In genomic region chr13:111903143-111903542, GRCh38 we compare ENCODE assay signal across 2 cellular contexts.
TF ChIP-seq lines count a peak whose summit lies in the region.

No MANE protein-coding gene starts in this region.

TF ChIP-seq in H1, 55 proteins besides CTCF, POLR2A, EP300 and RAD21 (continued from another document):
- no peak for TF ChIP-seq CHD7 (IDR thresholded peaks at IDR 0.05; ENCODE audit: insufficient replicate concordance, low read length)
- TF ChIP-seq SP4 (IDR thresholded peaks at IDR 0.05; ENCODE audit: low read length) = no peak
- no peak for TF ChIP-seq CREB1 (IDR thresholded peaks at IDR 0.05)
- no peak for TF ChIP-seq CTBP2 (IDR thresholded peaks at IDR 0.05; ENCODE audit: borderline replicate concordance, insufficient read depth, insufficient read length, low read length)
- TF ChIP-seq MAFK (IDR thresholded peaks at IDR 0.05; ENCODE audit: low read depth, low read length) = no peak
- TF ChIP-seq ATF3 (IDR thresholded peaks at IDR 0.05; ENCODE audit: insufficient read depth, low read depth, low read length) = no peak
- TF ChIP-seq KDM5A (IDR thresholded peaks at IDR 0.05; ENCODE audit: low read length) = no peak
- no peak for TF ChIP-seq SUZ12 (IDR thresholded peaks at IDR 0.05; ENCODE audit: low read length)
- no peak for TF ChIP-seq TAF7 (optimal IDR thresholded peaks at IDR 0.05; ENCODE audit: borderline replicate concordance, low read depth, low read length)

TF ChIP-seq in SK-N-SH treated with all-trans-retinoic acid at 6 μM for 48 hours, 23 proteins besides CTCF, POLR2A, EP300 and RAD21:
- no peak for TF ChIP-seq POU6F1 (CRISPR knock-in tag; IDR thresholded peaks at IDR 0.05; ENCODE audit: borderline replicate concordance, low read depth)
- TF ChIP-seq CSDC2 (CRISPR knock-in tag; IDR thresholded peaks at IDR 0.05) = no peak
- TF ChIP-seq ZNF8 (CRISPR knock-in tag; IDR thresholded peaks at IDR 0.05) = no peak
- TF ChIP-seq SNAI2 (CRISPR knock-in tag; IDR thresholded peaks at IDR 0.05) = no peak
- no peak for TF ChIP-seq TCF4 (CRISPR knock-in tag; IDR thresholded peaks at IDR 0.05; ENCODE audit: borderline replicate concordance)
- TF ChIP-seq TOX (CRISPR knock-in tag; IDR thresholded peaks at IDR 0.05; ENCODE audit: borderline replicate concordance) = no peak
- TF ChIP-seq ESRRG (CRISPR knock-in tag; IDR thresholded peaks at IDR 0.05) = no peak
- TF ChIP-seq ZFP30 (CRISPR knock-in tag; IDR thresholded peaks at IDR 0.05) = no peak
- no peak for TF ChIP-seq RARB (CRISPR knock-in tag; IDR thresholded peaks at IDR 0.05)
- TF ChIP-seq ISL1 (CRISPR knock-in tag; IDR thresholded peaks at IDR 0.05) = no peak
- no peak for TF ChIP-seq OSR1 (CRISPR knock-in tag; IDR thresholded peaks at IDR 0.05)
- no peak for TF ChIP-seq TSHZ2 (CRISPR knock-in tag; IDR thresholded peaks at IDR 0.05)
- TF ChIP-seq CREB5 (CRISPR knock-in tag; IDR thresholded peaks at IDR 0.05; ENCODE audit: low read depth) = no peak
TF ChIP-seq in SK-N-SH treated with all-trans-retinoic acid at 6 μM for 48 hours: peak in this region for 0.
